21 cellular contexts compared by ENCODE assay signal in genomic region chr5:124884108-124884507, GRCh38.
DNase-seq lines count a peak whose midpoint lies in the region; ATAC-seq, FAIRE-seq and TF ChIP-seq lines count a peak whose summit lies in the region.
"Had no signal": no experiment of that assay in that cellular context is flagged by ENCODE, and none has a peak within 500 bp of the region (broad histone marks: within the 10 kb centered on the region; RNA-seq: fewer than 3 reads in every experiment).

No MANE protein-coding gene starts in this region.

- H3K36me3 ChIP-seq in liver (ENCODE audit: control insufficient read depth in 4 of 4, insufficient read depth in 3 of 4, low read depth in 1 of 4, low read length in 3 of 4) (no peaks in the 10 kb centered on the region), HepG2 (replicated peaks in 1 of 2; ENCODE audit: control insufficient read depth in 1 of 2, insufficient read depth in 2 of 2, low read length in 2 of 2) (no peaks in the 10 kb centered on the region), endothelial cell of umbilical vein (ENCODE audit: control insufficient read depth in 2 of 2, extremely low read depth in 1 of 2, insufficient read depth in 2 of 2, low read length in 2 of 2) (no peaks in the 10 kb centered on the region), smooth muscle cell (ENCODE audit: low read depth) (no peaks in the 10 kb centered on the region)
- H3K36me3 ChIP-seq: BLaER1 had no signal

- 39% methylated on average over 6 of the region's 6 CpGs for WGBS in liver
- 59% methylated on average over 6 of the region's 6 CpGs for WGBS in HepG2 (ENCODE audit: low lambda C conversion rate)
- WGBS in smooth muscle cell (ENCODE audit: low lambda C conversion rate) = 92% methylated on average over 6 of the region's 6 CpGs

- H3K27ac ChIP-seq in liver (ENCODE audit: low read depth in 1 of 2, low read length in 2 of 2) (peak overlapping the region in 1 of 2 donors; percentile 35), HepG2 (ENCODE audit: extremely low read length, insufficient read depth, low read length) (no peak overlapping the region), endothelial cell of umbilical vein (ENCODE audit: insufficient read depth, low read depth, low read length) (no peak overlapping the region), smooth muscle cell (ENCODE audit: low read depth) (no peak overlapping the region)
- H3K27ac ChIP-seq: 22Rv1, BLaER1, C4-2B had no signal

- H3K4me2 ChIP-seq in HepG2 (ENCODE audit: low read depth, low read length) (no peak overlapping the region), endothelial cell of umbilical vein (ENCODE audit: insufficient read depth, low read length) (no peak overlapping the region), smooth muscle cell (no peak overlapping the region)
- H3K4me2 ChIP-seq: BLaER1, GM23338 had no signal

- peaks cover 7 to 29% (median 8%) of the 10 kb centered on the region in 4 donors for H3K4me1 ChIP-seq in liver (ENCODE audit: control insufficient read depth in 4 of 4, insufficient read depth in 4 of 4, low read length in 3 of 4)
- peaks cover 22% of the 10 kb centered on the region for H3K4me1 ChIP-seq in HepG2 (ENCODE audit: insufficient read depth, low read length)
- peaks cover 4% of the 10 kb centered on the region for H3K4me1 ChIP-seq in endothelial cell of umbilical vein (ENCODE audit: control insufficient read depth, extremely low read depth, insufficient read depth, low read length)
- H3K4me1 ChIP-seq in smooth muscle cell (ENCODE audit: low read depth) = peaks cover 15% of the 10 kb centered on the region

- ATAC-seq in HepG2 (no peak), HG02610 (IDR thresholded peaks at IDR 0.05; ENCODE audit: unreplicated experiment) (no peak)
- ATAC-seq: CD8-positive, alpha-beta T cell; GM12878; GM23338; HCT116 had no signal

- H2AFZ ChIP-seq in HepG2 (ENCODE audit: low read length) (no peak overlapping the region), endothelial cell of umbilical vein (ENCODE audit: low read depth, low read length) (no peak overlapping the region), smooth muscle cell (ENCODE audit: low read depth) (peak overlapping the region; percentile 8)

- H3K9me3 ChIP-seq in liver (ENCODE audit: control insufficient read depth in 4 of 4, low read length in 3 of 4) = no peaks in the 10 kb centered on the region
- H3K9me3 ChIP-seq in HepG2 (ENCODE audit: low read length) = no peaks in the 10 kb centered on the region
- H3K9me3 ChIP-seq in endothelial cell of umbilical vein (replicated peaks; ENCODE audit: control insufficient read depth, insufficient read depth, low read length) = no peaks in the 10 kb centered on the region
- no peaks in the 10 kb centered on the region for H3K9me3 ChIP-seq in smooth muscle cell (replicated peaks; ENCODE audit: low read depth)
- H3K9me3 ChIP-seq: Caco-2 had no signal

- intact Hi-C loops in HepG2 (cut with micrococcal nuclease; ENCODE audit: unreplicated experiment) = no loop called here
- intact Hi-C loops in endothelial cell of umbilical vein (cut with micrococcal nuclease) = no loop called here

- TF ChIP-seq CTCF in liver (IDR thresholded peaks at IDR 0.05; ENCODE audit: low read depth, low read length, missing input control) (no peak), HepG2 (CRISPR knock-in tag; IDR thresholded peaks at IDR 0.05) (no peak), endothelial cell of umbilical vein (IDR thresholded peaks at IDR 0.05; ENCODE audit: extremely low read depth in 1 of 2, insufficient read depth in 1 of 2, low read depth in 1 of 2, low read length in 2 of 2) (no peak), smooth muscle cell (IDR thresholded peaks at IDR 0.05; ENCODE audit: borderline replicate concordance, insufficient read depth, poor library complexity, severe bottlenecking) (no peak)

- TF ChIP-seq RAD21 in liver (IDR thresholded peaks at IDR 0.05) = peak in 1 of 2 donors; percentile 53
- no peak for TF ChIP-seq RAD21 in HepG2 (CRISPR knock-in tag; IDR thresholded peaks at IDR 0.05)

- H3K27me3 ChIP-seq in liver (ENCODE audit: control insufficient read depth in 4 of 4, insufficient read depth in 4 of 4, low read length in 3 of 4) (no peaks in the 10 kb centered on the region), HepG2 (ENCODE audit: control insufficient read depth in 1 of 2, insufficient read depth in 2 of 2, low read length in 2 of 2) (no peaks in the 10 kb centered on the region), endothelial cell of umbilical vein (ENCODE audit: control insufficient read depth in 2 of 2, insufficient read depth in 2 of 2, low read length in 2 of 2) (no peaks in the 10 kb centered on the region), smooth muscle cell (ENCODE audit: low read depth) (no peaks in the 10 kb centered on the region)
- H3K27me3 ChIP-seq: BLaER1 had no signal

- H3K9ac ChIP-seq in liver (ENCODE audit: low read depth in 1 of 2, low read length in 2 of 2) (peak overlapping the region in 1 of 2 donors; percentile 52), HepG2 (ENCODE audit: insufficient read depth, low read depth, low read length) (no peak overlapping the region), endothelial cell of umbilical vein (replicated peaks; ENCODE audit: extremely low read depth, insufficient read depth, low read length) (no peak overlapping the region), smooth muscle cell (ENCODE audit: low read depth) (no peak overlapping the region)
- H3K9ac ChIP-seq: BLaER1 had no signal

- CTCF ChIA-PET in HepG2 (lab: Yijun Ruan, JAX; ENCODE audit: low intra/inter-chr PET ratio, low total read pairs) (no interaction called here), endothelial cell of umbilical vein (lab: Charles Lee) (interaction anchor here (1.4 kb wide), 1 partner anchor 137 kb away, joined by 3 read pairs; no protein-coding TSS in a partner anchor)

- BruUV-seq in HepG2 (replicated peaks; lab: Mats Ljungman, UMichigan) = no TSS peak
- BruUV-seq in endothelial cell of umbilical vein (replicated peaks; lab: Mats Ljungman, UMichigan) = no TSS peak

- H4K20me1 ChIP-seq in HepG2 (ENCODE audit: insufficient read depth, low read length) (no peaks in the 10 kb centered on the region), endothelial cell of umbilical vein (replicated peaks; ENCODE audit: control insufficient read depth, extremely low read depth, insufficient read depth, low read length) (no peaks in the 10 kb centered on the region), smooth muscle cell (ENCODE audit: low read depth) (no peaks in the 10 kb centered on the region)
- H4K20me1 ChIP-seq: BLaER1 had no signal

- DNase-seq in HepG2 (ENCODE audit: low spot score) (no peak), endothelial cell of umbilical vein (ENCODE audit: low read depth, low spot score) (peak; percentile 40), smooth muscle cell (lab: John Stamatoyannopoulos, UW; ENCODE audit: unreplicated experiment) (no peak), cerebellar cortex (ENCODE audit: low spot score) (no peak)
- DNase-seq: Caco-2; CD4-positive, CD25-positive, alpha-beta regulatory T cell; CD8-positive, alpha-beta T cell; DMS153; DMS79; EL; GDM1; H9 had no signal

- H3F3A ChIP-seq in smooth muscle cell (ENCODE audit: low read depth) = no peaks in the 10 kb centered on the region

- no peak for FAIRE-seq in HepG2 (lab: Jason Lieb, UNC)
- FAIRE-seq in endothelial cell of umbilical vein (lab: Jason Lieb, UNC) = no peak
- FAIRE-seq: A204.1, GM12878 had no signal

- in situ Hi-C loops in HepG2 (cut with HindIII; ENCODE audit: extremely low pct_ligation_motif_present, low pct_unique_long_range_greater_than_20kb) = no loop called here

- TF ChIP-seq EP300 in HepG2 (IDR thresholded peaks at IDR 0.05; ENCODE audit: low read depth in 2 of 2, low read length in 2 of 2) (no peak), HepG2 (CRISPR knock-in tag; IDR thresholded peaks at IDR 0.05; ENCODE audit: borderline replicate concordance) (no peak)

- H3K9me1 ChIP-seq in endothelial cell of umbilical vein (replicated peaks; ENCODE audit: control insufficient read depth, extremely low read depth, insufficient read depth, low read length) = no peaks in the 10 kb centered on the region

- dilution Hi-C loops in endothelial cell of umbilical vein (cut with MboI; ENCODE audit: extremely low pct_ligation_motif_present, low sequenced_read_pairs) = no loop called here

- no peaks in the 10 kb centered on the region for H3K79me2 ChIP-seq in HepG2 (ENCODE audit: insufficient read depth, low read length)
- H3K79me2 ChIP-seq in endothelial cell of umbilical vein (ENCODE audit: control insufficient read depth, insufficient read depth, low read length) = no peaks in the 10 kb centered on the region
- no peaks in the 10 kb centered on the region for H3K79me2 ChIP-seq in smooth muscle cell (ENCODE audit: low read depth)

- POLR2A ChIA-PET in HepG2 (lab: Yijun Ruan, JAX) (no interaction called here), endothelial cell of umbilical vein (lab: Charles Lee) (no interaction called here)

- H3K4me3 ChIP-seq in liver (ENCODE audit: low read depth in 1 of 3, low read length in 3 of 3) = no peak overlapping the region
- H3K4me3 ChIP-seq in HepG2 (replicated peaks in 1 of 3; ENCODE audit: insufficient read depth in 1 of 3, low read depth in 2 of 3, low read length in 3 of 3) = no peak overlapping the region
- H3K4me3 ChIP-seq in endothelial cell of umbilical vein (replicated peaks in 1 of 3; ENCODE audit: insufficient read depth in 1 of 3, low read depth in 1 of 3, low read length in 3 of 3) = no peak overlapping the region
- H3K4me3 ChIP-seq in smooth muscle cell = no peak overlapping the region
- H3K4me3 ChIP-seq: BLaER1, GM12878, GM23338 had no signal

- TF ChIP-seq POLR2A in HepG2 (IDR thresholded peaks at IDR 0.05; ENCODE audit: insufficient read depth in 1 of 2, low read depth in 2 of 2, low read length in 2 of 2) (no peak), endothelial cell of umbilical vein (IDR thresholded peaks at IDR 0.05; ENCODE audit: low read depth, low read length) (no peak)

TF ChIP-seq in liver, 16 proteins besides CTCF, POLR2A, EP300 and RAD21 (continues in another document):
- peak; percentile 59 for TF ChIP-seq SP1 (IDR thresholded peaks at IDR 0.05)

TF ChIP-seq in HepG2, 621 proteins besides CTCF, POLR2A, EP300 and RAD21:
- TF ChIP-seq CBX2 (IDR thresholded peaks at IDR 0.05; ENCODE audit: low read depth, low read length) (no peak), CBX2 (CRISPR knock-in tag; IDR thresholded peaks at IDR 0.05; ENCODE audit: low read depth) (no peak)
TF ChIP-seq in HepG2: peak in this region for 0.

TF ChIP-seq in endothelial cell of umbilical vein, 7 proteins besides CTCF, POLR2A, EP300 and RAD21 (continues in another document):
- TF ChIP-seq MAX (IDR thresholded peaks at IDR 0.05; ENCODE audit: insufficient read depth, insufficient read length) (no peak), MYC (IDR thresholded peaks at IDR 0.05; ENCODE audit: low read depth, low read length) (no peak), POLR2AphosphoS5 (IDR thresholded peaks at IDR 0.05; ENCODE audit: insufficient read depth, low read depth, low read length) (no peak), EZH2 (IDR thresholded peaks at IDR 0.05; ENCODE audit: borderline replicate concordance, low read depth, low read length, severe bottlenecking) (no peak), FOS (IDR thresholded peaks at IDR 0.05; ENCODE audit: borderline replicate concordance, insufficient read depth, low read length) (no peak)
